Comparison of ENCODE assay signal across 8 cellular contexts in the genomic region with DNA sequence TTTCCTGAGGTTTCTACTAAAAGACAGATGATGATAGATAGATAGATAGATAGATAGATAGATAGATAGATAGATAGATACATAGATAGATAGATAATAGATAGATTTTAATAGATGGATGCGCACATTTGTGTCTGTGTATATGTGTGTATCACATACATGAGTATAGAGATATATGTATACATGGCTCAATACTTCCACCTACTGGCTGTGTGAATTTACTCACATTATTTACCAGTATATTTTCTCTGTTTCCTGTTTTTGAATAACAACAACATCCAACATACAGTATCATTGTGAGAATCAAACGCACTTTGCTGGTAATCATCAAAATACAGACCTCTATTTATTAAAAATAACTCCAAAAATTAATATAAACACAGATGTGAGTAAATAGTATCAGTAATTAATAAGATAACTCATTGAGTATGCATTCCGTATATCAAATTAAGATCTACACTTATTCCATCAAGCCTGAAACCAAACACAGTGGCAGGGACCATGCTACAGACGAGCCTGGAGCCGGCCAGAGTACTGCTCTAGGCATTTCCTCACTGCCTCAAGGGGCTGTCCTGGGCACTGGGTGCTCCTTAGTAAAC.
A peak's percentile ranks its signal among the peaks of the same experiment; 100 is the strongest.
DNase-seq lines count a peak whose midpoint lies in the region; ATAC-seq and TF ChIP-seq lines count a peak whose summit lies in the region.

No MANE protein-coding gene starts in this region.

- no peaks in the 10 kb centered on the region for H3K4me1 Mint-ChIP-seq in stimulated activated naive B cell treated with anti-CD40 and anti-IgM and Interleukin-4, amounts not matched to agents 10 μg/mL and 1 μg/mL and 100 μg/mL, for 72 hours

- no peaks in the 10 kb centered on the region for H3K9me3 Mint-ChIP-seq in stimulated activated naive B cell treated with anti-CD40 and anti-IgM and Interleukin-4, amounts not matched to agents 10 μg/mL and 1 μg/mL and 100 μg/mL, for 72 hours

- H3K36me3 ChIP-seq in SK-N-MC (ENCODE audit: insufficient read depth, low read length) = no peaks in the 10 kb centered on the region

- H3K27ac Mint-ChIP-seq in stimulated activated naive B cell treated with anti-CD40 and anti-IgM and Interleukin-4, amounts not matched to agents 10 μg/mL and 1 μg/mL and 100 μg/mL, for 72 hours = no peak overlapping the region

- no peak overlapping the region for H3K27ac ChIP-seq in SK-N-MC
- H3K27ac ChIP-seq in foreskin keratinocyte = no peak overlapping the region

- no peaks in the 10 kb centered on the region for H3K4me1 ChIP-seq in foreskin keratinocyte

- no peak overlapping the region for H3K4me3 ChIP-seq in SK-N-MC

- no peaks in the 10 kb centered on the region for H3K27me3 ChIP-seq in foreskin keratinocyte

- no peak overlapping the region for H3K4me3 Mint-ChIP-seq in stimulated activated naive B cell treated with anti-CD40 and anti-IgM and Interleukin-4, amounts not matched to agents 10 μg/mL and 1 μg/mL and 100 μg/mL, for 72 hours

- peak; percentile 81 for TF ChIP-seq CTCF in foreskin keratinocyte (conservative IDR thresholded peaks at IDR 0.05)

- H3K36me3 Mint-ChIP-seq in stimulated activated naive B cell treated with anti-CD40 and anti-IgM and Interleukin-4, amounts not matched to agents 10 μg/mL and 1 μg/mL and 100 μg/mL, for 72 hours = no peaks in the 10 kb centered on the region

- ATAC-seq in GM21825 (IDR thresholded peaks at IDR 0.05; ENCODE audit: unreplicated experiment) (peak; percentile 70), foreskin keratinocyte (peak; percentile 76)
- peak; percentile 54 to 67 for ATAC-seq in stimulated activated naive B cell treated with anti-CD40 and anti-IgM and Interleukin-4, amounts not matched to agents 10 μg/mL and 1 μg/mL and 100 μg/mL, for 72 hours (replicated peaks)

- no peaks in the 10 kb centered on the region for H3K9me3 ChIP-seq in SK-N-MC (ENCODE audit: low read depth, low read length)

- no peaks in the 10 kb centered on the region for H3K27me3 Mint-ChIP-seq in stimulated activated naive B cell treated with anti-CD40 and anti-IgM and Interleukin-4, amounts not matched to agents 10 μg/mL and 1 μg/mL and 100 μg/mL, for 72 hours

- DNase-seq in EH (ENCODE audit: low read depth) = peak; percentile 68
- peak; percentile 46 for DNase-seq in MV-4-11 (lab: John Stamatoyannopoulos, UW)
- DNase-seq in SK-N-MC (ENCODE audit: low read depth, low spot score) = peak; percentile 22
- DNase-seq in foreskin keratinocyte = peak in 1 of 2 donors; percentile 40
- DNase-seq in stimulated activated naive B cell treated with anti-CD40 and anti-IgM and Interleukin-4, amounts not matched to agents 10 μg/mL and 1 μg/mL and 100 μg/mL, for 72 hours = no peak
- no peak for DNase-seq in retina
- no peak for DNase-seq in islet precursor cell

- no peak overlapping the region for H3K9ac ChIP-seq in SK-N-MC (ENCODE audit: insufficient read length)

Comparison
In these comparisons a context has a peak if more than half of its experiments do, and no peak if none do; other contexts are left out.
1. DNase-seq: peak in EH (single experiment), MV-4-11 (single experiment) and SK-N-MC (single experiment); none in stimulated activated naive B cell treated with anti-CD40 and anti-IgM and Interleukin-4, amounts not matched to agents 10 μg/mL and 1 μg/mL and 100 μg/mL, for 72 hours (single experiment), retina (single experiment) and islet precursor cell (single experiment).
2. Peak in every context shown above with its lines, with median percentiles within 50 percentile points of each other: ATAC-seq.